Comparison of ENCODE assay signal across 1 cellular context in genomic region chr7:1946461-1947450, GRCh38.
TF ChIP-seq lines count a peak whose summit lies in the region.

No MANE protein-coding gene starts in this region.

TF ChIP-seq in WTC11, 78 proteins besides CTCF, POLR2A, EP300 and RAD21 (continued from another document):
- TF ChIP-seq ZNF532 (CRISPR knock-in tag; IDR thresholded peaks at IDR 0.05; ENCODE audit: borderline replicate concordance), result no peak
- TF ChIP-seq NFYB (CRISPR knock-in tag; conservative IDR thresholded peaks at IDR 0.05; ENCODE audit: low read depth), result no peak
